Comparison of ENCODE assay signal across 2 cellular contexts in the genomic region with DNA sequence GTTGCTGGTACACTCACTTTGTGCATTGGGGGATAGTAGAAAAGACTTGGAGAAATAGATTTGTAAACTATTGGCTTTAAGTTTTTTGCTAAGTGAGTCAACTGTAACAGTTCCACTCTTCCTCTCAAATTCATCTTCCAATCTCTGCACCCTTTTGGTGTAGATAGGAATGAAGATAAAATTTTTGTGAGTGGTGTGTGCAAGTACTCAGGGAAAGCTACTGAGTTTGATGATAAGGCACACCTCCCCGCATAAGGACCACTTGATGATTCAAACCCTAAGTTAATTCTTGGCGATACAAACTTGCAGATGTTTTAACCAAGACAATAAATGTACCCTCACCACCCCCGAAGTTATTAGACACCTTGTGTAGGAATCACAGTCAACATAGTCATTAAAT.
TF ChIP-seq lines count a peak whose summit lies in the region.

No MANE protein-coding gene starts in this region.

TF ChIP-seq in H1, 55 proteins besides CTCF, POLR2A, EP300 and RAD21 (continued from another document):
- TF ChIP-seq CHD1 (IDR thresholded peaks at IDR 0.05; ENCODE audit: low read depth, low read length) (no peak), KDM4A (IDR thresholded peaks at IDR 0.05; ENCODE audit: low read depth, low read length, severe bottlenecking) (no peak), SIRT6 (IDR thresholded peaks at IDR 0.05; ENCODE audit: low read length) (no peak), SIN3A (conservative IDR thresholded peaks at IDR 0.05 in 1 of 2, IDR thresholded peaks at IDR 0.05 in 1 of 2; ENCODE audit: low read depth in 1 of 2, low read length in 2 of 2) (no peak), HDAC2 (IDR thresholded peaks at IDR 0.05; ENCODE audit: borderline replicate concordance in 1 of 2, low read depth in 2 of 2, low read length in 2 of 2) (no peak), RFX5 (IDR thresholded peaks at IDR 0.05; ENCODE audit: borderline replicate concordance, low read depth, low read length) (no peak), POU5F1 (IDR thresholded peaks at IDR 0.05; ENCODE audit: low read depth, low read length) (no peak), ZNF274 (IDR thresholded peaks at IDR 0.05; ENCODE audit: borderline replicate concordance, extremely low read depth, low read length) (no peak)

TF ChIP-seq in GM23338, 12 proteins besides CTCF, POLR2A, EP300 and RAD21 (continued from another document):
- TF ChIP-seq, protein P1, sequence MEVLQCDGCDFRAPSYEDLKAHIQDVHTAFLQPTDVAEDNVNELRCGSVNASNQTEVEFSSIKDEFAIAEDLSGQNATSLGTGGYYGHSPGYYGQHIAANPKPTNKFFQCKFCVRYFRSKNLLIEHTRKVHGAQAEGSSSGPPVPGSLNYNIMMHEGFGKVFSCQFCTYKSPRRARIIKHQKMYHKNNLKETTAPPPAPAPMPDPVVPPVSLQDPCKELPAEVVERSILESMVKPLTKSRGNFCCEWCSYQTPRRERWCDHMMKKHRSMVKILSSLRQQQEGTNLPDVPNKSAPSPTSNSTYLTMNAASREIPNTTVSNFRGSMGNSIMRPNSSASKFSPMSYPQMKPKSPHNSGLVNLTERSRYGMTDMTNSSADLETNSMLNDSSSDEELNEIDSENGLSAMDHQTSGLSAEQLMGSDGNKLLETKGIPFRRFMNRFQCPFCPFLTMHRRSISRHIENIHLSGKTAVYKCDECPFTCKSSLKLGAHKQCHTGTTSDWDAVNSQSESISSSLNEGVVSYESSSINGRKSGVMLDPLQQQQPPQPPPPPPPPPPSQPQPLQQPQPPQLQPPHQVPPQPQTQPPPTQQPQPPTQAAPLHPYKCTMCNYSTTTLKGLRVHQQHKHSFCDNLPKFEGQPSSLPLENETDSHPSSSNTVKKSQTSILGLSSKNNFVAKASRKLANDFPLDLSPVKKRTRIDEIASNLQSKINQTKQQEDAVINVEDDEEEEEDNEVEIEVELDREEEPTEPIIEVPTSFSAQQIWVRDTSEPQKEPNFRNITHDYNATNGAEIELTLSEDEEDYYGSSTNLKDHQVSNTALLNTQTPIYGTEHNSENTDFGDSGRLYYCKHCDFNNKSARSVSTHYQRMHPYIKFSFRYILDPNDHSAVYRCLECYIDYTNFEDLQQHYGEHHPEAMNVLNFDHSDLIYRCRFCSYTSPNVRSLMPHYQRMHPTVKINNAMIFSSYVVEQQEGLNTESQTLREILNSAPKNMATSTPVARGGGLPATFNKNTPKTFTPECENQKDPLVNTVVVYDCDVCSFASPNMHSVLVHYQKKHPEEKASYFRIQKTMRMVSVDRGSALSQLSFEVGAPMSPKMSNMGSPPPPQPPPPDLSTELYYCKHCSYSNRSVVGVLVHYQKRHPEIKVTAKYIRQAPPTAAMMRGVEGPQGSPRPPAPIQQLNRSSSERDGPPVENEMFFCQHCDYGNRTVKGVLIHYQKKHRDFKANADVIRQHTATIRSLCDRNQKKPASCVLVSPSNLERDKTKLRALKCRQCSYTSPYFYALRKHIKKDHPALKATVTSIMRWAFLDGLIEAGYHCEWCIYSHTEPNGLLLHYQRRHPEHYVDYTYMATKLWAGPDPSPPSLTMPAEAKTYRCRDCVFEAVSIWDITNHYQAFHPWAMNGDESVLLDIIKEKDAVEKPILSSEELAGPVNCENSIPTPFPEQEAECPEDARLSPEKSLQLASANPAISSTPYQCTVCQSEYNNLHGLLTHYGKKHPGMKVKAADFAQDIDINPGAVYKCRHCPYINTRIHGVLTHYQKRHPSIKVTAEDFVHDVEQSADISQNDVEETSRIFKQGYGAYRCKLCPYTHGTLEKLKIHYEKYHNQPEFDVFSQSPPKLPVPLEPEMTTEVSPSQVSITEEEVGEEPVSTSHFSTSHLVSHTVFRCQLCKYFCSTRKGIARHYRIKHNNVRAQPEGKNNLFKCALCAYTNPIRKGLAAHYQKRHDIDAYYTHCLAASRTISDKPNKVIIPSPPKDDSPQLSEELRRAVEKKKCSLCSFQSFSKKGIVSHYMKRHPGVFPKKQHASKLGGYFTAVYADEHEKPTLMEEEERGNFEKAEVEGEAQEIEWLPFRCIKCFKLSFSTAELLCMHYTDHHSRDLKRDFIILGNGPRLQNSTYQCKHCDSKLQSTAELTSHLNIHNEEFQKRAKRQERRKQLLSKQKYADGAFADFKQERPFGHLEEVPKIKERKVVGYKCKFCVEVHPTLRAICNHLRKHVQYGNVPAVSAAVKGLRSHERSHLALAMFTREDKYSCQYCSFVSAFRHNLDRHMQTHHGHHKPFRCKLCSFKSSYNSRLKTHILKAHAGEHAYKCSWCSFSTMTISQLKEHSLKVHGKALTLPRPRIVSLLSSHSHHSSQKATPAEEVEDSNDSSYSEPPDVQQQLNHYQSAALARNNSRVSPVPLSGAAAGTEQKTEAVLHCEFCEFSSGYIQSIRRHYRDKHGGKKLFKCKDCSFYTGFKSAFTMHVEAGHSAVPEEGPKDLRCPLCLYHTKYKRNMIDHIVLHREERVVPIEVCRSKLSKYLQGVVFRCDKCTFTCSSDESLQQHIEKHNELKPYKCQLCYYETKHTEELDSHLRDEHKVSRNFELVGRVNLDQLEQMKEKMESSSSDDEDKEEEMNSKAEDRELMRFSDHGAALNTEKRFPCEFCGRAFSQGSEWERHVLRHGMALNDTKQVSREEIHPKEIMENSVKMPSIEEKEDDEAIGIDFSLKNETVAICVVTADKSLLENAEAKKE (CRISPR knock-in tag; IDR thresholded peaks at IDR 0.05) = no peak
- TF ChIP-seq, protein P2, sequence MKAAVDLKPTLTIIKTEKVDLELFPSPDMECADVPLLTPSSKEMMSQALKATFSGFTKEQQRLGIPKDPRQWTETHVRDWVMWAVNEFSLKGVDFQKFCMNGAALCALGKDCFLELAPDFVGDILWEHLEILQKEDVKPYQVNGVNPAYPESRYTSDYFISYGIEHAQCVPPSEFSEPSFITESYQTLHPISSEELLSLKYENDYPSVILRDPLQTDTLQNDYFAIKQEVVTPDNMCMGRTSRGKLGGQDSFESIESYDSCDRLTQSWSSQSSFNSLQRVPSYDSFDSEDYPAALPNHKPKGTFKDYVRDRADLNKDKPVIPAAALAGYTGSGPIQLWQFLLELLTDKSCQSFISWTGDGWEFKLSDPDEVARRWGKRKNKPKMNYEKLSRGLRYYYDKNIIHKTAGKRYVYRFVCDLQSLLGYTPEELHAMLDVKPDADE (IDR thresholded peaks at IDR 0.05) = no peak
- TF ChIP-seq CREB1 (CRISPR knock-in tag; IDR thresholded peaks at IDR 0.05; ENCODE audit: low read depth) (no peak), JUNB (IDR thresholded peaks at IDR 0.05; ENCODE audit: unreplicated experiment) (no peak), EZH2 (IDR thresholded peaks at IDR 0.05; ENCODE audit: low read depth, unreplicated experiment) (no peak), POLR2AphosphoS5 (IDR thresholded peaks at IDR 0.05; ENCODE audit: low read depth) (no peak), NANOG (IDR thresholded peaks at IDR 0.05; ENCODE audit: borderline replicate concordance) (no peak), ZNF114 (CRISPR knock-in tag; IDR thresholded peaks at IDR 0.05) (no peak)
- TF ChIP-seq, protein P3, sequence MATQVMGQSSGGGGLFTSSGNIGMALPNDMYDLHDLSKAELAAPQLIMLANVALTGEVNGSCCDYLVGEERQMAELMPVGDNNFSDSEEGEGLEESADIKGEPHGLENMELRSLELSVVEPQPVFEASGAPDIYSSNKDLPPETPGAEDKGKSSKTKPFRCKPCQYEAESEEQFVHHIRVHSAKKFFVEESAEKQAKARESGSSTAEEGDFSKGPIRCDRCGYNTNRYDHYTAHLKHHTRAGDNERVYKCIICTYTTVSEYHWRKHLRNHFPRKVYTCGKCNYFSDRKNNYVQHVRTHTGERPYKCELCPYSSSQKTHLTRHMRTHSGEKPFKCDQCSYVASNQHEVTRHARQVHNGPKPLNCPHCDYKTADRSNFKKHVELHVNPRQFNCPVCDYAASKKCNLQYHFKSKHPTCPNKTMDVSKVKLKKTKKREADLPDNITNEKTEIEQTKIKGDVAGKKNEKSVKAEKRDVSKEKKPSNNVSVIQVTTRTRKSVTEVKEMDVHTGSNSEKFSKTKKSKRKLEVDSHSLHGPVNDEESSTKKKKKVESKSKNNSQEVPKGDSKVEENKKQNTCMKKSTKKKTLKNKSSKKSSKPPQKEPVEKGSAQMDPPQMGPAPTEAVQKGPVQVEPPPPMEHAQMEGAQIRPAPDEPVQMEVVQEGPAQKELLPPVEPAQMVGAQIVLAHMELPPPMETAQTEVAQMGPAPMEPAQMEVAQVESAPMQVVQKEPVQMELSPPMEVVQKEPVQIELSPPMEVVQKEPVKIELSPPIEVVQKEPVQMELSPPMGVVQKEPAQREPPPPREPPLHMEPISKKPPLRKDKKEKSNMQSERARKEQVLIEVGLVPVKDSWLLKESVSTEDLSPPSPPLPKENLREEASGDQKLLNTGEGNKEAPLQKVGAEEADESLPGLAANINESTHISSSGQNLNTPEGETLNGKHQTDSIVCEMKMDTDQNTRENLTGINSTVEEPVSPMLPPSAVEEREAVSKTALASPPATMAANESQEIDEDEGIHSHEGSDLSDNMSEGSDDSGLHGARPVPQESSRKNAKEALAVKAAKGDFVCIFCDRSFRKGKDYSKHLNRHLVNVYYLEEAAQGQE (IDR thresholded peaks at IDR 0.05; ENCODE audit: unreplicated experiment) = no peak
